ENCODE assay signal across 8 cellular contexts in the genomic region with DNA sequence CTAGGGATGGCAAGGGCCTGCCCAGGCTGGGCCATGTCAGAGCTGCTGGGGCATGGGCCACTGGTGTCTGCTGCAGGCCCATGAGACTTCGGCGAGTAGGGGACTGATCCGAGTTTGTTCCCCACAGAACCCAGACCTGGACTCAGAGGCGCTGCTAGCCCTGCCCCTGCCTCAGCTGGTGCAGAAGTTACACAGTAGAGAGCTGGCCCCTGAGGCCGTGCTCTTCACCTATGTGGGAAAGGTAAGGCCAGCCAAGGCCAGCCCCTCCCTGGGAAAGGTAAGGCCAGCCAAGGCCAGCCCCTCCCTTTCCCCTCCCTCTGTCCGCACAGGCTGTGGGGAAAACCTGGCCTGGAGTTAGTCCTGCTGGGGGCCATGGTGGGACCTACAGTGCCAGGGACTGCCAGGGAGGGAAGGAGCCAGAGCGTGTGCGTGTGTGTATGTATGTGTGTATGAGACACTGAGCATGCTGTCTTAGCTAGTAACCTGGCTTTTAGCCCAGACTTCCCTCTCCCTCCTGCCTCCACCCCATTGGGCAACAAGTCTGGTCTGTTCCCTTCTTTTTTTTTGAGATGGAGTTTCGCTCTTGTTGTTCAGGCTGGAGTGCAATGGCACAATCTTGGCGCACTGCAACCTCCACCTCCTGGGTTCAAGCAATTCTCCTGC. TPM values are rescaled to one million over a fixed set of nuclear protein-coding genes. Genes with fewer than 3 reads are reported as not detected.
DNase-seq lines count a peak whose midpoint lies in the region; ATAC-seq and TF ChIP-seq lines count a peak whose summit lies in the region.

No MANE protein-coding gene starts in this region.

- no peak overlapping the region for H3K4me3 Mint-ChIP-seq in activated naive CD8-positive, alpha-beta T cell treated with anti-CD3 and anti-CD28 coated beads for 36 hours

- no peak overlapping the region for H3K9ac ChIP-seq in MM.1S (ENCODE audit: low read length)

- no peaks in the 10 kb centered on the region for H4K20me1 ChIP-seq in MM.1S (ENCODE audit: insufficient read depth, low read length)

- H3K4me1 ChIP-seq in MM.1S (ENCODE audit: low read length), result peaks cover 26% of the 10 kb centered on the region

- no peaks in the 10 kb centered on the region for H3K27me3 ChIP-seq in MM.1S (replicated peaks; ENCODE audit: insufficient read depth, low read length)

- no peak overlapping the region for H3K27ac Mint-ChIP-seq in activated naive CD8-positive, alpha-beta T cell treated with anti-CD3 and anti-CD28 coated beads for 36 hours

- in situ Hi-C loops in SK-MEL-5 (cut with HindIII; ENCODE audit: low pct_unique_long_range_greater_than_20kb, low sequenced_read_pairs), result no loop called here

- no peaks in the 10 kb centered on the region for H3K36me3 Mint-ChIP-seq in activated naive CD8-positive, alpha-beta T cell treated with anti-CD3 and anti-CD28 coated beads for 36 hours

- H3K9me3 ChIP-seq in MM.1S (replicated peaks; ENCODE audit: insufficient read depth, low read length), result no peaks in the 10 kb centered on the region

- no peaks in the 10 kb centered on the region for H3K9me3 Mint-ChIP-seq in activated naive CD8-positive, alpha-beta T cell treated with anti-CD3 and anti-CD28 coated beads for 36 hours

- H2AFZ ChIP-seq in MM.1S (ENCODE audit: low read length), result no peak overlapping the region

- H3K36me3 ChIP-seq in MM.1S (replicated peaks; ENCODE audit: insufficient read depth, low read length), result no peaks in the 10 kb centered on the region

- H3F3A ChIP-seq in MM.1S (ENCODE audit: insufficient read depth, low read length), result peaks cover 11% of the 10 kb centered on the region

- H3K9me2 ChIP-seq in MM.1S (replicated peaks; ENCODE audit: insufficient read depth, low read length), result no peaks in the 10 kb centered on the region

- H3K4me3 ChIP-seq in HFF-Myc (replicated peaks; ENCODE audit: low read depth, low read length) (no peak overlapping the region), MM.1S (ENCODE audit: low read length) (no peak overlapping the region)

- no peak for ATAC-seq in GM18861 (IDR thresholded peaks at IDR 0.05; ENCODE audit: unreplicated experiment)

- H3K4me1 Mint-ChIP-seq in activated naive CD8-positive, alpha-beta T cell treated with anti-CD3 and anti-CD28 coated beads for 36 hours, result peaks cover 2% of the 10 kb centered on the region

- H3K27ac ChIP-seq in MM.1S (ENCODE audit: low read length), result no peak overlapping the region

- TF ChIP-seq CTCF in HFF-Myc (IDR thresholded peaks at IDR 0.05; ENCODE audit: low read depth, low read length, missing control alignments) (no peak), MM.1S (IDR thresholded peaks at IDR 0.05; ENCODE audit: low read length) (no peak)

- H3K4me2 ChIP-seq in MM.1S (ENCODE audit: low read depth, low read length), result no peak overlapping the region

- peak; percentile 16 for DNase-seq in A172 (ENCODE audit: low spot score)
- peak; percentile 64 for DNase-seq in HFF-Myc (ENCODE audit: extremely low read depth, low read depth)
- DNase-seq in SK-MEL-5 (ENCODE audit: low read depth, low spot score), result peak; percentile 33
- DNase-seq in globus pallidus (ENCODE audit: low spot score), result peak; percentile 96
- DNase-seq in putamen (ENCODE audit: low spot score), result peak; percentile 87
- DNase-seq in activated naive CD8-positive, alpha-beta T cell treated with anti-CD3 and anti-CD28 coated beads for 36 hours, result no peak
- no peak for DNase-seq in MM.1S

- H3K27me3 Mint-ChIP-seq in activated naive CD8-positive, alpha-beta T cell treated with anti-CD3 and anti-CD28 coated beads for 36 hours, result no peaks in the 10 kb centered on the region

- peaks cover 18% of the 10 kb centered on the region for H3K79me2 ChIP-seq in MM.1S (ENCODE audit: low read length)

RNA-seq across cellular contexts. Expression of gene FAAH, which starts 8.0 kb away (rescaled TPM):
- not detected in 2 replicates for total RNA-seq in A172 (2014; rRNA removed; shearing (Covaris generic))
- 1.4 and 2.1 TPM in 2 replicates for total RNA-seq in SK-MEL-5 (2014; rRNA removed; shearing (Covaris generic))
- 0.27 and 1.0 TPM in 2 replicates for polyA plus RNA-seq in SK-MEL-5 (2015; cell fraction: cytosol; rRNA removed)
- 9.3 and 14.8 TPM in 2 replicates for polyA plus RNA-seq in SK-MEL-5 (2015; cell fraction: nucleus; rRNA removed)
- 1 to 10 TPM; 2.8 to 3.4 TPM for total RNA-seq in activated naive CD8-positive, alpha-beta T cell treated with anti-CD3 and anti-CD28 coated beads for 36 hours

Comparison
In these comparisons a context has a peak if more than half of its experiments do, and no peak if none do; other contexts are left out.
1. DNase-seq: peak in A172 (single experiment), HFF-Myc (single experiment), SK-MEL-5 (single experiment), globus pallidus (single experiment) and putamen (single experiment); none in activated naive CD8-positive, alpha-beta T cell treated with anti-CD3 and anti-CD28 coated beads for 36 hours (single experiment) and MM.1S (single experiment).